In the genomic region with DNA sequence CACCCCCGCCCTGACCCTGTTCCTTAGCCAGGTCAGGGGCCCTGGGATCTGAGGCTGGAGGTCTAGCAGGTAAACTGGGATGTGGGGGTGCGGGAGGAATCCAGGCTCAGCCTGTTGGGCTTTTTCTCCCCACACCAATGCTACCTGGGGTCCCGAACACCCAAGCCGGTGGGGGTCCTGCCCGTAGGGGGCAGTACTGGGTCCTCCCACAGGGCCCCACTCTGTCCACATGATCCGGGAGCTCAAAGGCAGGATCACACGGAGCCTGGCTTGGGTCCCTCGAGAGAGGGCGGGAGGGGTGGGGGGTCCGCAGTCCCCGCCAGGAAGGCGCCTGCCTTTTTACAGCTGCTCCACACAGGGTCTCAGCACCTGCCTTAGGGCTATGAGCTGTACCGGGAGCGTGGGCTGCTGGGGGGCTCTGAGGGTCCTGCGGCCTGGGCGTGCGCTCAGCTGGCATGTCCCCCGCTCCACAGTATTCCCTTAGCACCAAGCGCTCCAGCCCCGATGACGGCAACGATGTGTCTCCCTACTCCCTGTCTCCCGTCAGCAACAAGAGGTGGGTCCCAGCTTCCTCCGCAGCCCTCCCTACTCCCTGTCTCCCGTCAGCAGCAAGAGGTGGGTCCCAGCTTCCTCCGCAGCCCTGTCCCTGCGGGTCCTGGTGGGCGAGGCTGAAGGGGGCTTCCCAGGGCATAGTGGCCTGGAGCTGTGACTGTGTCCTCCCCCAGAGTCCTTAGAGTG, we compare ENCODE assay signal across 1 cellular context.
TF ChIP-seq lines count a peak whose summit lies in the region.

No MANE protein-coding gene starts in this region.

TF ChIP-seq in H1, 55 proteins besides CTCF, POLR2A, EP300 and RAD21:
- no peak for TF ChIP-seq CHD2 (IDR thresholded peaks at IDR 0.05; ENCODE audit: low read length)
- no peak for TF ChIP-seq NRF1 (IDR thresholded peaks at IDR 0.05; ENCODE audit: low read depth, low read length)
- TF ChIP-seq TBP (IDR thresholded peaks at IDR 0.05; ENCODE audit: low read depth, low read length): no peak
- no peak for TF ChIP-seq KDM4A (IDR thresholded peaks at IDR 0.05; ENCODE audit: low read depth, low read length, severe bottlenecking)
- no peak for TF ChIP-seq MAX (IDR thresholded peaks at IDR 0.05)
- TF ChIP-seq BRCA1 (IDR thresholded peaks at IDR 0.05; ENCODE audit: low read depth, low read length): no peak
- TF ChIP-seq SRF (IDR thresholded peaks at IDR 0.05; ENCODE audit: low read depth, low read length): no peak
- no peak for TF ChIP-seq SIX5 (IDR thresholded peaks at IDR 0.05; ENCODE audit: low read depth, low read length)
- no peak for TF ChIP-seq SP1 (IDR thresholded peaks at IDR 0.05; ENCODE audit: low read depth, low read length)
- no peak for TF ChIP-seq TAF1 (IDR thresholded peaks at IDR 0.05; ENCODE audit: low read depth, low read length)
- no peak for TF ChIP-seq SIN3A (conservative IDR thresholded peaks at IDR 0.05 in 1 of 2, IDR thresholded peaks at IDR 0.05 in 1 of 2; ENCODE audit: low read depth in 1 of 2, low read length in 2 of 2)
- no peak for TF ChIP-seq RNF2 (IDR thresholded peaks at IDR 0.05; ENCODE audit: borderline replicate concordance, low read depth, low read length, missing control alignments, poor library complexity, severe bottlenecking)
